ENCODE assay signal across 28 cellular contexts in the genomic region with DNA sequence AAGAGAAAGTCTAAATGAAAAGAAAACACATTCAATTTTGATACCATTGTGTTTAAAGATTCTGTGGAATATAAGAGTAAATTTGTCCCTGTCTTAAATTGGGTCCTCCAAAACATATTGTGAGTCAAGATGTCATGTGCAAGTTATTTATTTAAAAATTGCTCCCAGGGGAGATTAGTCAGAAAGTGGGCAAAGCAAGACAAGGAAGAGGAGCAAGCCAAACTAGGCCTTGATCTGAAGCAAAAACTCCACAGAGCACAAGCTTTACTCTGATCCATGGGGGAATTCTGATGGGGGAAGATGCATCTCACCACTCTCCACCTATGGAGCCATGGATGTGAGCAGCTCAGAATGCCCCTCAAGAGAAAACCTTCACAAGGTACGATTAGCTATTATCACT.
A peak's percentile ranks its signal among the peaks of the same experiment; 100 is the strongest.
DNase-seq lines count a peak whose midpoint lies in the region; ATAC-seq and TF ChIP-seq lines count a peak whose summit lies in the region.
"Had no signal": no experiment of that assay in that cellular context is flagged by ENCODE, and none has a peak within 500 bp of the region (broad histone marks: within the 10 kb centered on the region; RNA-seq: fewer than 3 reads in every experiment).

No MANE protein-coding gene starts in this region.

- H3K9me2 ChIP-seq in PC-3 (replicated peaks; ENCODE audit: low read length): no peaks in the 10 kb centered on the region

- peaks cover 6% of the 10 kb centered on the region for H3K4me1 ChIP-seq in PC-3 (ENCODE audit: insufficient read depth, low read length)
- H3K4me1 ChIP-seq in tibial artery: peaks cover 3 to 16% (median 8%) of the 10 kb centered on the region in 4 donors
- H3K4me1 ChIP-seq: adrenal gland, body of pancreas, esophagus muscularis mucosa, pancreas had no signal

- H3K4me3 ChIP-seq in PC-3 (ENCODE audit: low read length): no peak overlapping the region
- H3K4me3 ChIP-seq in tibial artery: no peak overlapping the region
- H3K4me3 ChIP-seq: adrenal gland, body of pancreas, esophagus muscularis mucosa, K562, pancreas, SK-N-MC had no signal

- POLR2A ChIA-PET in PC-3 (lab: Charles Lee; ENCODE audit: unreplicated experiment): interaction anchor here (0.6 kb wide), 1 partner anchor 66 kb away, joined by 3 read pairs; no protein-coding TSS in a partner anchor

- no peaks in the 10 kb centered on the region for H3K36me3 Mint-ChIP-seq in type B pancreatic cell
- H3K36me3 Mint-ChIP-seq: activated CD4-positive, alpha-beta memory T cell treated with anti-CD3 and anti-CD28 coated beads for 36 hours; immature natural killer cell; stimulated activated memory B cell treated with anti-CD40 and anti-IgM and Interleukin-4, amounts not matched to agents 10 μg/mL and 1 μg/mL and 100 μg/mL, for 72 hours had no signal

- BruUV-seq in PC-3 (replicated peaks; lab: Mats Ljungman, UMichigan): no TSS peak

- H4K20me1 ChIP-seq in PC-3 (ENCODE audit: low read length): no peaks in the 10 kb centered on the region

- H2AFZ ChIP-seq in PC-3 (ENCODE audit: low read length): no peak overlapping the region

- H3F3A ChIP-seq in PC-3 (ENCODE audit: low read length, unreplicated experiment): no peaks in the 10 kb centered on the region

- H3K9ac ChIP-seq in PC-3 (ENCODE audit: low read length): no peak overlapping the region

- DNase-seq in GM03348 (ENCODE audit: low spot score) (peak; percentile 41), PC-3 (peak; percentile 13), fibroblast of peridontal ligament (ENCODE audit: extremely low read depth) (peak; percentile 77), tibial artery (no peak), NCI-H226 (no peak), type B pancreatic cell (ENCODE audit: extremely low spot score, unreplicated experiment) (no peak)
- no peak for DNase-seq in stimulated activated CD4-positive, alpha-beta T cell treated with anti-CD3 and anti-CD28 coated beads, Interleukin-15, amount 100 ng/mL, for 24 hours
- DNase-seq: activated CD4-positive, alpha-beta memory T cell treated with anti-CD3 and anti-CD28 coated beads for 36 hours; activated CD8-positive, alpha-beta memory T cell treated with anti-CD3 and anti-CD28 coated beads, Interleukin-2, amount 50 U/mL, for 4 hours; activated naive CD4-positive, alpha-beta T cell treated with anti-CD3 and anti-CD28 coated beads for 36 hours; adrenal gland; body of pancreas; CD4-positive, alpha-beta T cell; cerebellar nuclear complex; dermis blood vessel endothelial cell; immature natural killer cell; NCI-H1105 treated with DMSO at 0.1 percent for 48 hours; NCI-H2029; NCI-H526; OCI-M1; pancreas had no signal

- H3K4me1 Mint-ChIP-seq in type B pancreatic cell (ENCODE audit: unreplicated experiment): no peaks in the 10 kb centered on the region
- H3K4me1 Mint-ChIP-seq: immature natural killer cell; stimulated activated memory B cell treated with anti-CD40 and anti-IgM and Interleukin-4, amounts not matched to agents 10 μg/mL and 1 μg/mL and 100 μg/mL, for 72 hours had no signal

- no peak overlapping the region for H3K27ac Mint-ChIP-seq in type B pancreatic cell
- H3K27ac Mint-ChIP-seq: activated CD4-positive, alpha-beta memory T cell treated with anti-CD3 and anti-CD28 coated beads for 36 hours; activated naive CD4-positive, alpha-beta T cell treated with anti-CD3 and anti-CD28 coated beads for 36 hours; CD4-positive, alpha-beta T cell; immature natural killer cell; stimulated activated memory B cell treated with anti-CD40 and anti-IgM and Interleukin-4, amounts not matched to agents 10 μg/mL and 1 μg/mL and 100 μg/mL, for 72 hours had no signal

- CTCF ChIA-PET in PC-3 (lab: Charles Lee): no interaction called here

- H3K27me3 Mint-ChIP-seq in type B pancreatic cell: peaks cover 18% of the 10 kb centered on the region
- H3K27me3 Mint-ChIP-seq: activated CD4-positive, alpha-beta memory T cell treated with anti-CD3 and anti-CD28 coated beads for 36 hours; CD4-positive, alpha-beta T cell; stimulated activated memory B cell treated with anti-CD40 and anti-IgM and Interleukin-4, amounts not matched to agents 10 μg/mL and 1 μg/mL and 100 μg/mL, for 72 hours had no signal

- H3K4me3 Mint-ChIP-seq in type B pancreatic cell: no peak overlapping the region
- H3K4me3 Mint-ChIP-seq: activated CD4-positive, alpha-beta memory T cell treated with anti-CD3 and anti-CD28 coated beads for 36 hours; activated naive CD4-positive, alpha-beta T cell treated with anti-CD3 and anti-CD28 coated beads for 36 hours; CD4-positive, alpha-beta T cell; immature natural killer cell; stimulated activated memory B cell treated with anti-CD40 and anti-IgM and Interleukin-4, amounts not matched to agents 10 μg/mL and 1 μg/mL and 100 μg/mL, for 72 hours had no signal

- no peaks in the 10 kb centered on the region for H3K9me3 Mint-ChIP-seq in type B pancreatic cell
- H3K9me3 Mint-ChIP-seq: activated CD4-positive, alpha-beta memory T cell treated with anti-CD3 and anti-CD28 coated beads for 36 hours; activated naive CD4-positive, alpha-beta T cell treated with anti-CD3 and anti-CD28 coated beads for 36 hours; CD4-positive, alpha-beta T cell had no signal

- no peaks in the 10 kb centered on the region for H3K27me3 ChIP-seq in PC-3 (ENCODE audit: low read length)
- H3K27me3 ChIP-seq in tibial artery: no peaks in the 10 kb centered on the region
- H3K27me3 ChIP-seq: adrenal gland, body of pancreas, esophagus muscularis mucosa, pancreas had no signal

- H3K4me2 ChIP-seq in PC-3 (ENCODE audit: low read length): no peak overlapping the region

- H3K36me3 ChIP-seq in PC-3 (ENCODE audit: low read depth, low read length) (no peaks in the 10 kb centered on the region), tibial artery (no peaks in the 10 kb centered on the region)
- H3K36me3 ChIP-seq: adrenal gland, esophagus muscularis mucosa, pancreas had no signal

- H3K27ac ChIP-seq in PC-3 (ENCODE audit: low read length): no peak overlapping the region
- H3K27ac ChIP-seq in tibial artery: peak overlapping the region; percentile 50 to 56
- H3K27ac ChIP-seq: adrenal gland, body of pancreas, esophagus muscularis mucosa, pancreas, SK-N-MC had no signal

- TF ChIP-seq CTCF in PC-3 (conservative IDR thresholded peaks at IDR 0.05; ENCODE audit: low read depth, low read length): no peak
- TF ChIP-seq CTCF in tibial artery (IDR thresholded peaks at IDR 0.05): no peak
- no peak for TF ChIP-seq CTCF in type B pancreatic cell (conservative IDR thresholded peaks at IDR 0.05)

- no peaks in the 10 kb centered on the region for H3K79me2 ChIP-seq in PC-3 (ENCODE audit: low read length)

- ATAC-seq in PC-3 (no peak; the same call in 1 of the 2 replicates), GM18867 (IDR thresholded peaks at IDR 0.05; ENCODE audit: unreplicated experiment) (no peak)
- ATAC-seq: activated CD4-positive, CD25-positive, alpha-beta regulatory T cell treated with anti-CD3 and anti-CD28 coated beads, Interleukin-2, amount 50 U/mL, for 24 hours; body of pancreas; K562; left lobe of liver; pancreas; stimulated activated memory B cell treated with anti-CD40 and anti-IgM and Interleukin-4, amounts not matched to agents 10 μg/mL and 1 μg/mL and 100 μg/mL, for 72 hours had no signal

- intact Hi-C loops in PC-3 (cut with micrococcal nuclease): no loop called here
- intact Hi-C loops in tibial artery (cut with DNase I; ENCODE audit: low total_unique reads): no loop called here

- H3K9me3 ChIP-seq in PC-3 (ENCODE audit: low read length): no peaks in the 10 kb centered on the region
- no peaks in the 10 kb centered on the region for H3K9me3 ChIP-seq in tibial artery
- H3K9me3 ChIP-seq: adrenal gland, body of pancreas, esophagus muscularis mucosa, pancreas had no signal

Comparison
In these comparisons a context has a peak if more than half of its experiments do, and no peak if none do; other contexts are left out.
1. DNase-seq: peak in GM03348 (single experiment), PC-3 (single experiment) and fibroblast of peridontal ligament (single experiment); none in tibial artery (0 of 2), NCI-H226 (single experiment), type B pancreatic cell (single experiment) and stimulated activated CD4-positive, alpha-beta T cell treated with anti-CD3 and anti-CD28 coated beads, Interleukin-15, amount 100 ng/mL, for 24 hours (single experiment).